In genomic region chr15:93291380-93291779, GRCh38 we compare ENCODE assay signal across 25 cellular contexts.
DNase-seq lines count a peak whose midpoint lies in the region; ATAC-seq and TF ChIP-seq lines count a peak whose summit lies in the region.
"Had no signal": no experiment of that assay in that cellular context is flagged by ENCODE, and none has a peak within 500 bp of the region (broad histone marks: within the 10 kb centered on the region; RNA-seq: fewer than 3 reads in every experiment).

No MANE protein-coding gene starts in this region.

- POLR2A ChIA-PET in WTC11 (lab: Charles Lee): no interaction called here
- POLR2A ChIA-PET in A673 (lab: Charles Lee; ENCODE audit: low non-redundant PET): no interaction called here

- CTCF ChIA-PET in WTC11 (lab: Charles Lee): no interaction called here
- CTCF ChIA-PET in A673 (lab: Charles Lee): no interaction called here

- H3K4me1 Mint-ChIP-seq in WTC11 (peaks cover 24% of the 10 kb centered on the region), osteocyte (ENCODE audit: unreplicated experiment) (no peaks in the 10 kb centered on the region)
- H3K4me1 Mint-ChIP-seq: B cell; CD4-positive, CD25-positive, alpha-beta regulatory T cell had no signal

- no TSS peak for BruUV-seq in A673 (replicated peaks; lab: Mats Ljungman, UMichigan)

- peaks cover 4% of the 10 kb centered on the region for H3K9me3 Mint-ChIP-seq in WTC11
- H3K9me3 Mint-ChIP-seq in osteocyte (ENCODE audit: unreplicated experiment): no peaks in the 10 kb centered on the region

- intact Hi-C loops in A673 (cut with micrococcal nuclease; ENCODE audit: unreplicated experiment): no loop called here

- TF ChIP-seq CTCF in WTC11 (IDR thresholded peaks at IDR 0.05) (no peak), osteocyte (IDR thresholded peaks at IDR 0.05) (no peak), A673 (conservative IDR thresholded peaks at IDR 0.05; ENCODE audit: low read depth, low read length) (no peak)

- H3K4me3 ChIP-seq in A673 (ENCODE audit: low read depth, low read length, poor library complexity, severe bottlenecking): no peak overlapping the region
- H3K4me3 ChIP-seq: GM12878, Peyer's patch, SJSA1 had no signal

- H3K4me3 Mint-ChIP-seq in WTC11 (no peak overlapping the region), osteocyte (ENCODE audit: unreplicated experiment) (no peak overlapping the region)
- H3K4me3 Mint-ChIP-seq: B cell; CD4-positive, CD25-positive, alpha-beta regulatory T cell had no signal

- peaks cover 21% of the 10 kb centered on the region for H3K4me1 ChIP-seq in A673 (ENCODE audit: insufficient read depth, low read length, poor library complexity, severe bottlenecking)
- H3K4me1 ChIP-seq: Peyer's patch had no signal

- ATAC-seq in WTC11: no peak
- ATAC-seq: GM12878 had no signal

- H3K36me3 Mint-ChIP-seq in WTC11 (no peaks in the 10 kb centered on the region; the same call in 1 of the 2 replicates), osteocyte (ENCODE audit: unreplicated experiment) (no peaks in the 10 kb centered on the region)
- H3K36me3 Mint-ChIP-seq: CD4-positive, CD25-positive, alpha-beta regulatory T cell had no signal

- H3K27ac Mint-ChIP-seq in WTC11 (peak overlapping the region; percentile 5; the same call in 1 of the 2 replicates), osteocyte (ENCODE audit: unreplicated experiment) (no peak overlapping the region)
- H3K27ac Mint-ChIP-seq: B cell; CD4-positive, CD25-positive, alpha-beta regulatory T cell had no signal

- peak overlapping the region; percentile 90 for H3K27ac ChIP-seq in KOPT-K1 (ENCODE audit: low read depth, low read length, poor library complexity, severe bottlenecking)
- no peak overlapping the region for H3K27ac ChIP-seq in A673 (ENCODE audit: low read depth, low read length, poor library complexity, severe bottlenecking)
- H3K27ac ChIP-seq: Peyer's patch, SJSA1 had no signal

- H3K36me3 ChIP-seq in KOPT-K1 (ENCODE audit: insufficient read depth, low read length): no peaks in the 10 kb centered on the region
- no peaks in the 10 kb centered on the region for H3K36me3 ChIP-seq in A673 (ENCODE audit: insufficient read depth, low read length, poor library complexity, severe bottlenecking)
- H3K36me3 ChIP-seq: Peyer's patch, SJSA1 had no signal

- no peaks in the 10 kb centered on the region for H3K9me3 ChIP-seq in KOPT-K1 (ENCODE audit: insufficient read depth, low read length, poor library complexity, severe bottlenecking)
- no peaks in the 10 kb centered on the region for H3K9me3 ChIP-seq in A673 (ENCODE audit: low read depth, low read length, poor library complexity, severe bottlenecking)
- H3K9me3 ChIP-seq: Peyer's patch, SJSA1 had no signal

- DNase-seq in NCI-H748 (lab: John Stamatoyannopoulos, UW; ENCODE audit: unreplicated experiment): peak; percentile 16
- no peak for DNase-seq in NCI-H748 treated with DMSO at 0.1 percent for 48 hours (lab: John Stamatoyannopoulos, UW)
- DNase-seq in WTC11 (ENCODE audit: low spot score): no peak
- DNase-seq in osteocyte (ENCODE audit: extremely low spot score, unreplicated experiment): peak; percentile 51
- no peak for DNase-seq in A172 (ENCODE audit: low spot score)
- DNase-seq in A673 (ENCODE audit: low spot score): no peak
- DNase-seq: 8988T; CD4-positive, CD25-positive, alpha-beta regulatory T cell; COR-L47; DMS 273 treated with DMSO at 0.1 percent for 48 hours; DMS79 treated with DMSO at 0.1 percent for 48 hours; IMR-90; Karpas-422; NCI-H1092; NCI-H1436; NCI-H2029; NCI-H226; NCI-H510A treated with DMSO at 0.1 percent for 48 hours; NCI-H82; Peyer's patch; T-helper 1 cell had no signal

- no peaks in the 10 kb centered on the region; the same call in 1 of the 2 replicates for H3K27me3 Mint-ChIP-seq in WTC11 (ENCODE audit: low read depth)
- no peaks in the 10 kb centered on the region for H3K27me3 Mint-ChIP-seq in osteocyte (ENCODE audit: unreplicated experiment)
- H3K27me3 Mint-ChIP-seq: B cell had no signal

- H3K27me3 ChIP-seq in A673 (replicated peaks; ENCODE audit: insufficient read depth, low read depth, low read length, poor library complexity): no peaks in the 10 kb centered on the region
- H3K27me3 ChIP-seq: Peyer's patch, SJSA1 had no signal

TF ChIP-seq in WTC11, 78 proteins besides CTCF, POLR2A, EP300 and RAD21:
- TF ChIP-seq NFATC4 (CRISPR knock-in tag; IDR thresholded peaks at IDR 0.05): no peak
- TF ChIP-seq TCF7 (CRISPR knock-in tag; IDR thresholded peaks at IDR 0.05; ENCODE audit: low read depth): no peak
- no peak for TF ChIP-seq ZBTB21 (CRISPR knock-in tag; IDR thresholded peaks at IDR 0.05; ENCODE audit: borderline replicate concordance)
- TF ChIP-seq E2F5 (CRISPR knock-in tag; IDR thresholded peaks at IDR 0.05): no peak
- TF ChIP-seq AR (CRISPR knock-in tag; IDR thresholded peaks at IDR 0.05): no peak
- no peak for TF ChIP-seq ATF3 (CRISPR knock-in tag; conservative IDR thresholded peaks at IDR 0.05)
- no peak for TF ChIP-seq STAT6 (CRISPR knock-in tag; conservative IDR thresholded peaks at IDR 0.05; ENCODE audit: low read depth)
- no peak for TF ChIP-seq NR1H2 (CRISPR knock-in tag; IDR thresholded peaks at IDR 0.05)
- no peak for TF ChIP-seq ESRRA (CRISPR knock-in tag; IDR thresholded peaks at IDR 0.05; ENCODE audit: borderline replicate concordance)
- no peak for TF ChIP-seq ZMAT4 (CRISPR knock-in tag; IDR thresholded peaks at IDR 0.05)
- no peak for TF ChIP-seq RELA (CRISPR knock-in tag; IDR thresholded peaks at IDR 0.05; ENCODE audit: borderline replicate concordance)

Comparison
In these comparisons a context has a peak if more than half of its experiments do, and no peak if none do; other contexts are left out.
1. DNase-seq: peak in NCI-H748 (single experiment) and osteocyte (single experiment); none in NCI-H748 treated with DMSO at 0.1 percent for 48 hours (single experiment), WTC11 (single experiment), A172 (single experiment) and A673 (single experiment).